8 cellular contexts compared by ENCODE assay signal in genomic region chr3:46882377-46883015, GRCh38.
DNase-seq lines count a peak whose midpoint lies in the region; ATAC-seq, FAIRE-seq and TF ChIP-seq lines count a peak whose summit lies in the region.

No MANE protein-coding gene starts in this region.

- peaks cover 30 to 70% of the 10 kb centered on the region in 2 donors for H3K27me3 Mint-ChIP-seq in effector memory CD8-positive, alpha-beta T cell

- peak overlapping the region; percentile 72 to 76 for H3K4me3 Mint-ChIP-seq in effector memory CD8-positive, alpha-beta T cell

- H3K27me3 ChIP-seq in muscle layer of duodenum (ENCODE audit: low read depth, low read length), result peaks cover 24% of the 10 kb centered on the region

- no peaks in the 10 kb centered on the region for H3K9me3 Mint-ChIP-seq in effector memory CD8-positive, alpha-beta T cell

- H3K4me1 Mint-ChIP-seq in effector memory CD8-positive, alpha-beta T cell (ENCODE audit: low read depth in 2 of 2), result peaks cover 8 to 13% of the 10 kb centered on the region in 2 donors

- H3K9me3 ChIP-seq in muscle layer of duodenum (ENCODE audit: control insufficient read depth in 1 of 2, low read length in 2 of 2), result no peaks in the 10 kb centered on the region

- peak overlapping the region; percentile 39 to 72 for H3K4me3 ChIP-seq in muscle layer of duodenum (ENCODE audit: low read depth in 1 of 2, low read length in 2 of 2)

- FAIRE-seq in D721Med (lab: Jason Lieb, UNC) (no peak), RCC 7860 (lab: Jason Lieb, UNC) (no peak)

- H3K27ac ChIP-seq in muscle layer of duodenum (ENCODE audit: low read length), result no peak overlapping the region

- no peaks in the 10 kb centered on the region for H3K36me3 Mint-ChIP-seq in effector memory CD8-positive, alpha-beta T cell (ENCODE audit: insufficient read depth)

- no peak overlapping the region for H3K27ac Mint-ChIP-seq in effector memory CD8-positive, alpha-beta T cell

- no peaks in the 10 kb centered on the region for H3K36me3 ChIP-seq in muscle layer of duodenum (ENCODE audit: control insufficient read depth in 1 of 2, insufficient read depth in 2 of 2, low read length in 2 of 2)

- peaks cover 0 to 11% of the 10 kb centered on the region in 2 donors for H3K4me1 ChIP-seq in muscle layer of duodenum (ENCODE audit: control insufficient read depth in 1 of 2, insufficient read depth in 2 of 2, low read length in 2 of 2)

- peak; percentile 30 for ATAC-seq in effector memory CD8-positive, alpha-beta T cell (replicated peaks)

- peak; percentile 48 for DNase-seq in EH (ENCODE audit: low read depth)
- peak; percentile 43 for DNase-seq in OCI-M1 (lab: John Stamatoyannopoulos, UW)
- DNase-seq in effector memory CD8-positive, alpha-beta T cell, result no peak
- DNase-seq in NCI-H2107 (lab: John Stamatoyannopoulos, UW), result no peak
- DNase-seq in amygdala (lab: John Stamatoyannopoulos, UW), result no peak
- DNase-seq in D721Med (ENCODE audit: insufficient read length, low spot score), result no peak
- no peak for DNase-seq in RCC 7860 (ENCODE audit: low spot score)

- TF ChIP-seq CTCF in D721Med (IDR thresholded peaks at IDR 0.05; ENCODE audit: insufficient read depth, missing control alignments), result no peak

Comparison
In these comparisons a context has a peak if more than half of its experiments do, and no peak if none do; other contexts are left out.
1. DNase-seq: peak in EH (single experiment) and OCI-M1 (single experiment); none in effector memory CD8-positive, alpha-beta T cell (0 of 3), NCI-H2107 (single experiment), amygdala (0 of 56), D721Med (single experiment) and RCC 7860 (single experiment).